In the genomic region with DNA sequence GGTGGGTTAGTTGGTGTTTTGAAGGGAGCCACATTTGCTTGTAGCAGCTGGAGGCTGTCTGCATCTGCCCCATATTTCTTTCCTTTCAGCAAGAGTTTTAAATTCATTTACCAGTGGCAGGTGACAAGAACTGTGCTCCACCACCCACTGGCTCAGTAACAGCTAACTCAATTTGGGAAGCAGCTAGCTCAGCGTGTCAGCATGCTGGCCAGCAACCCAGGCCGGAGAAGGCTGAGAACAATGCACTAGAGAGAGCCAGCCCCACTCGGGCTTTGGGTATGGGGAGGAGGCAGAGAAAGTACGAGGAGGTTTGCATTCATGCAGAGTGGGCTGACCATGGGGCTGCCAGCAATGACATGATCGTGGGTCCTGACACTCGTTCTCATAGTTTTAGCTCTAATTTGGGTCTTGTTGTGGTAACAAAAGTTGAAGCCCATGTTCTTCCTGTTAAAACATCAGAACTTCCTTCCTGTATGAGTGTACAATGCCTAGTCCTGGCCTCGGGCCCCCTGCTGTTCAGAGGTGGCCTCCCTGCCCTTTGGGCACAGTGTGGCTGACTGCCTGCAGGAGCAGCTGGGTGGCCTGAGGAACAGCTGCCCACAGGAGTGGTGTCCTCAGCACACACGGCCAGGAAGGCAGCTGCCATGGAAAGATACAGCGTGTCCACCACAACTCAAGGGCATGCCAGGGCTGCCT, we compare ENCODE assay signal across 8 cellular contexts. TPM values are rescaled to one million over a fixed set of nuclear protein-coding genes. Genes with fewer than 3 reads are reported as not detected.
DNase-seq lines count a peak whose midpoint lies in the region; ATAC-seq and TF ChIP-seq lines count a peak whose summit lies in the region.

No MANE protein-coding gene starts in this region.

- no peaks in the 10 kb centered on the region for H3K27me3 Mint-ChIP-seq in Caco-2 (ENCODE audit: insufficient read depth, unreplicated experiment)

- BruUV-seq in Caco-2 (replicated peaks; lab: Mats Ljungman, UMichigan) = no TSS peak

- WGBS in thymus = 63% methylated on average over 9 of the region's 9 CpGs

- H3K4me1 Mint-ChIP-seq in Caco-2 (ENCODE audit: low read depth, unreplicated experiment) = peaks cover 60% of the 10 kb centered on the region

- intact Hi-C loops in Caco-2 (cut with micrococcal nuclease; ENCODE audit: unreplicated experiment) = no loop called here

- no peaks in the 10 kb centered on the region for H3K9me3 ChIP-seq in thymus (ENCODE audit: control insufficient read depth)
- H3K9me3 ChIP-seq in Caco-2 = no peaks in the 10 kb centered on the region

- no peaks in the 10 kb centered on the region for H3K9me3 Mint-ChIP-seq in Caco-2 (ENCODE audit: unreplicated experiment)

- H3K4me3 Mint-ChIP-seq in Caco-2 (ENCODE audit: unreplicated experiment) = no peak overlapping the region

- peaks cover 97% of the 10 kb centered on the region for H3K36me3 Mint-ChIP-seq in Caco-2 (ENCODE audit: insufficient read depth, unreplicated experiment)

- H3K27me3 ChIP-seq in thymus (ENCODE audit: control insufficient read depth, insufficient read depth) (no peaks in the 10 kb centered on the region), Caco-2 (replicated peaks; ENCODE audit: control insufficient read depth, insufficient read depth, low read length) (no peaks in the 10 kb centered on the region)

- no peak for DNase-seq in activated CD4-positive, CD25-positive, alpha-beta regulatory T cell treated with anti-CD3 and anti-CD28 coated beads, Interleukin-2, amount 50 U/mL, for 72 hours
- peak; percentile 79 for DNase-seq in activated effector memory CD4-positive, alpha-beta T cell treated with anti-CD3 and anti-CD28 coated beads, Interleukin-2, amount 50 U/mL, for 16 hours
- DNase-seq in left lobe of liver (ENCODE audit: low spot score) (no peak), Caco-2 (no peak)

- peak overlapping the region; percentile 50 for H3K27ac ChIP-seq in thymus (ENCODE audit: low read depth)

- peak in 1 of 2 experiments; percentile 19 for TF ChIP-seq CTCF in Caco-2 (IDR thresholded peaks at IDR 0.05; ENCODE audit: insufficient read depth in 1 of 2, low read depth in 1 of 2, low read length in 1 of 2, severe bottlenecking in 1 of 2, unreplicated experiment in 1 of 2)

- H3K27ac Mint-ChIP-seq in Caco-2 (ENCODE audit: unreplicated experiment) = no peak overlapping the region

- peaks cover 26% of the 10 kb centered on the region for H3K4me1 ChIP-seq in thymus (ENCODE audit: control insufficient read depth, insufficient read depth, low read length)
- H3K4me1 ChIP-seq in Caco-2 = peaks cover 27% of the 10 kb centered on the region

- peaks cover 11% of the 10 kb centered on the region for H3K36me3 ChIP-seq in thymus (ENCODE audit: control insufficient read depth, insufficient read depth)
- no peaks in the 10 kb centered on the region; the same call in none of the 2 replicates for H3K36me3 ChIP-seq in Caco-2 (ENCODE audit: control insufficient read depth, insufficient read depth, low read length)

- CTCF ChIA-PET in Caco-2 (lab: Charles Lee) = interaction anchor here (0.6 to 1.0 kb wide), 3 partner anchors 146 to 577 kb away, joined by 3 to 4 read pairs (median 4); no protein-coding TSS in a partner anchor

- ATAC-seq in activated CD4-positive, CD25-positive, alpha-beta regulatory T cell treated with anti-CD3 and anti-CD28 coated beads, Interleukin-2, amount 50 U/mL, for 24 hours = peak; percentile 65 to 67
- ATAC-seq in left lobe of liver = peak; percentile 71
- ATAC-seq in HG03457 (IDR thresholded peaks at IDR 0.05; ENCODE audit: unreplicated experiment) = no peak
- no peak for ATAC-seq in HG03139 (IDR thresholded peaks at IDR 0.05; ENCODE audit: unreplicated experiment)

- H3K4me3 ChIP-seq in thymus (ENCODE audit: low read length) (no peak overlapping the region), Caco-2 (ENCODE audit: low read depth, low read length) (no peak overlapping the region)

- POLR2A ChIA-PET in Caco-2 (lab: Charles Lee) = no interaction called here

RNA-seq across cellular contexts. Expression of a gene that starts 23.0 kb away (rescaled TPM):
- 3.4 TPM for total RNA-seq in left lobe of liver
- 19.1 TPM for polyA plus RNA-seq in thymus
- 87.5 and 95.8 TPM in 2 replicates for total RNA-seq in Caco-2 (2022)

Comparison
In these comparisons a context has a peak if more than half of its experiments do, and no peak if none do; other contexts are left out.
1. ATAC-seq: peak in activated CD4-positive, CD25-positive, alpha-beta regulatory T cell treated with anti-CD3 and anti-CD28 coated beads, Interleukin-2, amount 50 U/mL, for 24 hours (2 of 2) and left lobe of liver (single experiment); none in HG03457 (single experiment) and HG03139 (single experiment).
2. RNA of a gene that starts 23.0 kb away (total RNA-seq): 87.5 to 95.8 TPM in Caco-2; 3.4 TPM in left lobe of liver (single experiment); every median in the first group is over 10 times any median in the second.